ENCODE assay signal across 17 cellular contexts in genomic region chr1:95133687-95134086, GRCh38.
"Had no signal": no experiment of that assay in that cellular context is flagged by ENCODE, and none has a peak within 500 bp of the region (broad histone marks: within the 10 kb centered on the region; RNA-seq: fewer than 3 reads in every experiment).

No MANE protein-coding gene starts in this region.

- FAIRE-seq: K562, RCC 7860 had no signal

- DNase-seq: Kasumi-1, MM.1S, NCI-H1092 treated with DMSO at 0.1 percent for 48 hours, NCI-H1436, NCI-H187, NCI-H2029, NCI-H2081 treated with DMSO at 0.1 percent for 48 hours, NCI-H2171, NCI-H226, NCI-H446, NCI-H510A, NCI-H524 treated with DMSO at 0.1 percent for 48 hours, RPMI8226, SHP77 had no signal

- ATAC-seq: K562 had no signal

- H3K27ac ChIP-seq: KMS-11 had no signal

- H3K4me3 ChIP-seq: K562 had no signal

- H3K4me2 ChIP-seq: KMS-11 had no signal

- H3K9ac ChIP-seq: KMS-11 had no signal
